In genomic region chr17:48127371-48128051, GRCh38 we compare ENCODE assay signal across 10 cellular contexts. TPM values are rescaled to one million over a fixed set of nuclear protein-coding genes. Genes with fewer than 3 reads are reported as not detected.
A peak's percentile ranks its signal among the peaks of the same experiment; 100 is the strongest.
DNase-seq lines count a peak whose midpoint lies in the region; ATAC-seq, FAIRE-seq and TF ChIP-seq lines count a peak whose summit lies in the region.
"Had no signal": no experiment of that assay in that cellular context is flagged by ENCODE, and none has a peak within 500 bp of the region (broad histone marks: within the 10 kb centered on the region; RNA-seq: fewer than 3 reads in every experiment).

No MANE protein-coding gene starts in this region.

- no peak; the same call in 1 of the 2 replicates for TF ChIP-seq POLR2A in GM12892 (IDR thresholded peaks at IDR 0.05; ENCODE audit: low read depth, low read length)

- ATAC-seq in SK-N-SH treated with all-trans-retinoic acid at 6 μM for 48 hours (peak; percentile 46), HG03175 (IDR thresholded peaks at IDR 0.05; ENCODE audit: unreplicated experiment) (no peak), GM21529 (IDR thresholded peaks at IDR 0.05; ENCODE audit: unreplicated experiment) (no peak)

- DNase-seq in AG08396 (ENCODE audit: low spot score) (peak; percentile 18), H4 (ENCODE audit: low spot score) (peak; percentile 74), iPS-NIHi11 (ENCODE audit: low spot score) (peak; percentile 43), GM12892 (ENCODE audit: insufficient read length) (no peak), NCI-H526 treated with DMSO at 0.1 percent for 48 hours (lab: John Stamatoyannopoulos, UW) (no peak)
- DNase-seq: NCI-H748 treated with DMSO at 0.1 percent for 48 hours, T1000 had no signal

- FAIRE-seq in GM12892 (lab: Jason Lieb, UNC): no peak

TF ChIP-seq in SK-N-SH treated with all-trans-retinoic acid at 6 μM for 48 hours, 23 proteins besides CTCF, POLR2A, EP300 and RAD21:
- TF ChIP-seq ZFP30 (CRISPR knock-in tag; IDR thresholded peaks at IDR 0.05) (no peak), POU6F1 (CRISPR knock-in tag; IDR thresholded peaks at IDR 0.05; ENCODE audit: borderline replicate concordance, low read depth) (no peak), SNAI2 (CRISPR knock-in tag; IDR thresholded peaks at IDR 0.05) (no peak), OSR1 (CRISPR knock-in tag; IDR thresholded peaks at IDR 0.05) (no peak), CREB5 (CRISPR knock-in tag; IDR thresholded peaks at IDR 0.05; ENCODE audit: low read depth) (no peak), ISL1 (CRISPR knock-in tag; IDR thresholded peaks at IDR 0.05) (no peak), PPARA (CRISPR knock-in tag; IDR thresholded peaks at IDR 0.05; ENCODE audit: borderline replicate concordance) (no peak), ZNF565 (CRISPR knock-in tag; conservative IDR thresholded peaks at IDR 0.05; ENCODE audit: low read depth) (no peak), ARNTL (CRISPR knock-in tag; IDR thresholded peaks at IDR 0.05; ENCODE audit: borderline replicate concordance, low read depth) (no peak), ZC3H10 (CRISPR knock-in tag; IDR thresholded peaks at IDR 0.05) (no peak), ESRRG (CRISPR knock-in tag; IDR thresholded peaks at IDR 0.05) (no peak), GLIS3 (CRISPR knock-in tag; IDR thresholded peaks at IDR 0.05) (no peak), BACH2 (CRISPR knock-in tag; IDR thresholded peaks at IDR 0.05; ENCODE audit: borderline replicate concordance) (no peak), ZFP3 (CRISPR knock-in tag; IDR thresholded peaks at IDR 0.05) (no peak), ZNF8 (CRISPR knock-in tag; IDR thresholded peaks at IDR 0.05) (no peak)
TF ChIP-seq in SK-N-SH treated with all-trans-retinoic acid at 6 μM for 48 hours: peak in this region for 0.

RNA-seq across cellular contexts. Expression of gene SNX11, which starts 19.9 kb away (rescaled TPM):
- 15.2 and 17.4 TPM in 2 replicates for total RNA-seq in H4 (2014; rRNA removed; shearing (Covaris generic))
- 79.8 TPM for polyA plus RNA-seq in GM12892 (2012; ENCODE audit: missing spikeins)

RNA-seq across cellular contexts. Expression of gene CBX1, which starts 26.2 kb away (rescaled TPM):
- total RNA-seq in H4 (2014; rRNA removed; shearing (Covaris generic)): 110 and 116 TPM in 2 replicates
- 78.8 TPM for polyA plus RNA-seq in GM12892 (2012; ENCODE audit: missing spikeins)

Comparison
In these comparisons a context has a peak if more than half of its experiments do, and no peak if none do; other contexts are left out.
1. DNase-seq: peak in AG08396 (single experiment), H4 (single experiment) and iPS-NIHi11 (single experiment); none in GM12892 (single experiment) and NCI-H526 treated with DMSO at 0.1 percent for 48 hours (single experiment).